In genomic region chr18:13672657-13673056, GRCh38 we compare ENCODE assay signal across 25 cellular contexts. TPM values are rescaled to one million over a fixed set of nuclear protein-coding genes. Genes with fewer than 3 reads are reported as not detected.
A peak's percentile ranks its signal among the peaks of the same experiment; 100 is the strongest.
DNase-seq lines count a peak whose midpoint lies in the region; ATAC-seq and TF ChIP-seq lines count a peak whose summit lies in the region.
"Had no signal": no experiment of that assay in that cellular context is flagged by ENCODE, and none has a peak within 500 bp of the region (broad histone marks: within the 10 kb centered on the region; RNA-seq: fewer than 3 reads in every experiment).

No MANE protein-coding gene starts in this region.

- peak; percentile 8 to 13 for DNase-seq in AML-193 (lab: John Stamatoyannopoulos, UW)
- peak; percentile 14 for DNase-seq in KBM-7
- DNase-seq in WTC11 (ENCODE audit: low spot score) = no peak
- DNase-seq in osteocyte (ENCODE audit: extremely low spot score, unreplicated experiment) = no peak
- no peak for DNase-seq in stimulated activated CD4-positive, alpha-beta T cell treated with anti-CD3 and anti-CD28 coated beads, Interleukin-2, amount 100 ng/mL, for 48 hours
- DNase-seq in osteoblast (ENCODE audit: insufficient read length, low spot score, missing footprints) = no peak
- no peak for DNase-seq in stimulated activated naive CD4-positive, alpha-beta T cell (lab: John Stamatoyannopoulos, UW)
- DNase-seq: activated CD4-positive, CD25-positive, alpha-beta regulatory T cell treated with anti-CD3 and anti-CD28 coated beads, Interleukin-2, amount 50 U/mL, for 72 hours; activated CD8-positive, alpha-beta T cell treated with anti-CD3 and anti-CD28 coated beads for 36 hours; activated effector memory CD4-positive, alpha-beta T cell treated with anti-CD3 and anti-CD28 coated beads, Interleukin-2, amount 50 U/mL, for 16 hours; brain microvascular endothelial cell; CD4-positive, alpha-beta T cell; effector CD4-positive, alpha-beta T cell; hippocampal formation; immature natural killer cell; IMR-90; left lung; NCI-H1417; NCI-H2081; NCI-H446 treated with DMSO at 0.1 percent for 48 hours; uterus had no signal

- peaks cover 7% of the 10 kb centered on the region for H3K4me1 Mint-ChIP-seq in WTC11
- peaks cover 7% of the 10 kb centered on the region for H3K4me1 Mint-ChIP-seq in osteocyte (ENCODE audit: unreplicated experiment)

- no peaks in the 10 kb centered on the region for H3K27me3 ChIP-seq in osteoblast (ENCODE audit: insufficient read depth, low read length)
- H3K27me3 ChIP-seq: brain microvascular endothelial cell, gastroesophageal sphincter, left lung, uterus had no signal

- TF ChIP-seq CTCF in WTC11 (IDR thresholded peaks at IDR 0.05) = no peak
- no peak for TF ChIP-seq CTCF in osteocyte (IDR thresholded peaks at IDR 0.05)
- TF ChIP-seq CTCF in osteoblast (IDR thresholded peaks at IDR 0.05; ENCODE audit: extremely low read depth, low read depth, low read length) = no peak

- H3K4me3 ChIP-seq in osteoblast (ENCODE audit: insufficient read depth, low read length) = no peak overlapping the region
- H3K4me3 ChIP-seq: gastroesophageal sphincter, left lung, prostate gland, uterus had no signal

- peaks cover 16% of the 10 kb centered on the region for H3K9me3 Mint-ChIP-seq in WTC11
- peaks cover 10% of the 10 kb centered on the region for H3K9me3 Mint-ChIP-seq in osteocyte (ENCODE audit: unreplicated experiment)
- H3K9me3 Mint-ChIP-seq: activated CD8-positive, alpha-beta T cell treated with anti-CD3 and anti-CD28 coated beads for 36 hours; CD4-positive, alpha-beta T cell; immature natural killer cell; nephron had no signal

- ATAC-seq in WTC11 = no peak
- ATAC-seq: activated CD8-positive, alpha-beta T cell treated with anti-CD3 and anti-CD28 coated beads for 36 hours; esophagus mucosa; gastroesophageal sphincter; left lung had no signal

- H3K4me3 Mint-ChIP-seq in WTC11 = no peak overlapping the region
- H3K4me3 Mint-ChIP-seq in osteocyte (ENCODE audit: unreplicated experiment) = no peak overlapping the region
- H3K4me3 Mint-ChIP-seq: activated CD8-positive, alpha-beta T cell treated with anti-CD3 and anti-CD28 coated beads for 36 hours; CD4-positive, alpha-beta T cell; immature natural killer cell; nephron had no signal

- H3K27ac ChIP-seq in osteoblast (ENCODE audit: low read depth, low read length) = no peak overlapping the region
- H3K27ac ChIP-seq: brain microvascular endothelial cell, gastroesophageal sphincter, left lung, prostate gland, uterus had no signal

- H3K36me3 ChIP-seq in osteoblast (ENCODE audit: insufficient read depth, low read length) = no peaks in the 10 kb centered on the region
- H3K36me3 ChIP-seq: brain microvascular endothelial cell, prostate gland, uterus had no signal

- H2AFZ ChIP-seq in osteoblast (ENCODE audit: low read length) = no peak overlapping the region

- peaks cover 28% of the 10 kb centered on the region for H3K36me3 Mint-ChIP-seq in WTC11
- H3K36me3 Mint-ChIP-seq in osteocyte (ENCODE audit: unreplicated experiment) = peaks cover 23% of the 10 kb centered on the region

- peaks cover 3% of the 10 kb centered on the region for H4K20me1 ChIP-seq in osteoblast (ENCODE audit: insufficient read depth, low read length)

- H3K27ac Mint-ChIP-seq in WTC11 (peak overlapping the region; percentile 63; the same call in 1 of the 2 replicates), osteocyte (ENCODE audit: unreplicated experiment) (peak overlapping the region; percentile 78)
- H3K27ac Mint-ChIP-seq: activated CD8-positive, alpha-beta T cell treated with anti-CD3 and anti-CD28 coated beads for 36 hours; CD4-positive, alpha-beta T cell; nephron had no signal

- no peak overlapping the region for H3K4me2 ChIP-seq in osteoblast (ENCODE audit: insufficient read depth, low read length)

- peaks cover 6% of the 10 kb centered on the region for H3K79me2 ChIP-seq in osteoblast (ENCODE audit: insufficient read depth, low read length)

- POLR2A ChIA-PET in WTC11 (lab: Charles Lee) = no interaction called here

- no peaks in the 10 kb centered on the region for H3K9me3 ChIP-seq in osteoblast (ENCODE audit: low read depth, low read length)
- H3K9me3 ChIP-seq: gastroesophageal sphincter, left lung, prostate gland, uterus had no signal

- CTCF ChIA-PET in WTC11 (lab: Charles Lee) = no interaction called here

- H3K4me1 ChIP-seq in osteoblast (ENCODE audit: insufficient read depth, low read length) = peaks cover 3% of the 10 kb centered on the region
- H3K4me1 ChIP-seq: left lung, prostate gland, uterus had no signal

- no peaks in the 10 kb centered on the region for H3K27me3 Mint-ChIP-seq in WTC11 (ENCODE audit: low read depth)
- H3K27me3 Mint-ChIP-seq in osteocyte (ENCODE audit: unreplicated experiment) = no peaks in the 10 kb centered on the region
- H3K27me3 Mint-ChIP-seq: activated CD8-positive, alpha-beta T cell treated with anti-CD3 and anti-CD28 coated beads for 36 hours; CD4-positive, alpha-beta T cell had no signal

- in situ Hi-C loops in KBM-7 (cut with MboI; ENCODE audit: low pct_unique_long_range_greater_than_20kb, low sequenced_read_pairs) = no loop called here

TF ChIP-seq in WTC11, 78 proteins besides CTCF, POLR2A, EP300 and RAD21 (continues in another document):
- TF ChIP-seq NFYB (CRISPR knock-in tag; conservative IDR thresholded peaks at IDR 0.05; ENCODE audit: low read depth) = no peak
- TF ChIP-seq PREB (CRISPR knock-in tag; IDR thresholded peaks at IDR 0.05; ENCODE audit: borderline replicate concordance) = no peak
- no peak for TF ChIP-seq GRHL2 (CRISPR knock-in tag; IDR thresholded peaks at IDR 0.05; ENCODE audit: insufficient replicate concordance, severe bottlenecking)
- no peak for TF ChIP-seq IRF2 (CRISPR knock-in tag; IDR thresholded peaks at IDR 0.05; ENCODE audit: borderline replicate concordance, low read depth)
- no peak for TF ChIP-seq ELF4 (CRISPR knock-in tag; IDR thresholded peaks at IDR 0.05; ENCODE audit: low read depth)
- no peak for TF ChIP-seq FOXK1 (CRISPR knock-in tag; IDR thresholded peaks at IDR 0.05)
- TF ChIP-seq CREM (CRISPR knock-in tag; IDR thresholded peaks at IDR 0.05) = no peak
- TF ChIP-seq ARID4B (CRISPR knock-in tag; IDR thresholded peaks at IDR 0.05; ENCODE audit: borderline replicate concordance) = no peak
- no peak for TF ChIP-seq OVOL2 (CRISPR knock-in tag; IDR thresholded peaks at IDR 0.05; ENCODE audit: borderline replicate concordance)
- no peak for TF ChIP-seq E2F4 (CRISPR knock-in tag; IDR thresholded peaks at IDR 0.05; ENCODE audit: borderline replicate concordance, low read depth)
- TF ChIP-seq HMGA2 (CRISPR knock-in tag; IDR thresholded peaks at IDR 0.05) = no peak

RNA-seq across cellular contexts. Expression of gene FAM210A, which starts 53.7 kb away (rescaled TPM):
- 17.4 to 20.2 TPM (median 19.5 TPM) in 3 replicates for total RNA-seq in WTC11 (2021)
- 12.5 and 13.8 TPM in 2 replicates for total RNA-seq in osteocyte
- 18.0 and 24.6 TPM in 2 replicates for total RNA-seq in osteoblast

RNA-seq across cellular contexts. Expression of gene RNMT, which starts 53.8 kb away (rescaled TPM):
- total RNA-seq in WTC11 (2021) = 45.4 to 59.8 TPM (median 58.2 TPM) in 3 replicates
- 31.0 and 34.3 TPM in 2 replicates for total RNA-seq in osteocyte
- total RNA-seq in osteoblast = 35.7 and 35.8 TPM in 2 replicates

Comparison
In these comparisons a context has a peak if more than half of its experiments do, and no peak if none do; other contexts are left out.
1. DNase-seq: peak in AML-193 (2 of 2) and KBM-7 (single experiment); none in WTC11 (single experiment), osteocyte (single experiment), stimulated activated CD4-positive, alpha-beta T cell treated with anti-CD3 and anti-CD28 coated beads, Interleukin-2, amount 100 ng/mL, for 48 hours (0 of 2), osteoblast (single experiment) and stimulated activated naive CD4-positive, alpha-beta T cell (0 of 6).